In genomic region chr10:77300682-77301081, GRCh38 we compare ENCODE assay signal across 26 cellular contexts.
"Had no signal": no experiment of that assay in that cellular context is flagged by ENCODE, and none has a peak within 500 bp of the region (broad histone marks: within the 10 kb centered on the region; RNA-seq: fewer than 3 reads in every experiment).

No MANE protein-coding gene starts in this region.

- H3K36me3 ChIP-seq: adrenal gland, esophagus squamous epithelium, gastrocnemius medialis, left lung, sigmoid colon, thyroid gland had no signal

- DNase-seq: activated B cell treated with CpG ODN at 0.5 μM for 24 hours; activated CD4-positive, alpha-beta T cell treated with anti-CD3 and anti-CD28 coated beads for 36 hours; activated CD4-positive, alpha-beta T cell treated with anti-CD3 and anti-CD28 coated beads, Interleukin-2, amount 50 U/mL, for 48 hours; activated CD8-positive, alpha-beta memory T cell treated with anti-CD3 and anti-CD28 coated beads, Interleukin-2, amount 50 U/mL, for 48 hours; activated naive CD4-positive, alpha-beta T cell; activated T-cell treated with anti-CD3 and anti-CD28 coated beads, Interleukin-2, amount 50 U/mL, for 4 hours; adrenal gland; cerebellar nuclear complex; cortex of kidney; endodermal cell; esophagus squamous epithelium; gastrocnemius medialis; hippocampal formation; left lung; nephron progenitor cell; nucleus accumbens; retina; sigmoid colon; stimulated activated CD4-positive, alpha-beta T cell treated with anti-CD3 and anti-CD28 coated beads, Interleukin-4, amount 100 ng/mL, for 4 hours; stimulated activated naive CD8-positive, alpha-beta T cell treated with anti-CD3 and anti-CD28 coated beads, Interleukin-15, Interleukin-2, amounts not matched to agents 100 U/mL and 50 U/mL, for 24 hours; T1000; thyroid gland had no signal

- H3K27me3 ChIP-seq: adrenal gland, gastrocnemius medialis, left lung, sigmoid colon, thyroid gland had no signal

- H3K9me3 Mint-ChIP-seq: activated T-cell treated with anti-CD3 and anti-CD28 coated beads, Interleukin-2, amount 50 U/mL, for 4 hours; endodermal cell; nephron progenitor cell had no signal

- ATAC-seq: activated CD4-positive, alpha-beta T cell treated with anti-CD3 and anti-CD28 coated beads for 36 hours; activated T-cell treated with anti-CD3 and anti-CD28 coated beads, Interleukin-2, amount 50 U/mL, for 4 hours; gastrocnemius medialis; left lung had no signal

- H3K4me3 Mint-ChIP-seq: activated B cell treated with CpG ODN at 0.5 μM for 24 hours; activated CD4-positive, alpha-beta T cell treated with anti-CD3 and anti-CD28 coated beads for 36 hours; activated naive CD8-positive, alpha-beta T cell; activated T-cell treated with anti-CD3 and anti-CD28 coated beads, Interleukin-2, amount 50 U/mL, for 4 hours; endodermal cell; nephron progenitor cell; T-helper 1 cell treated with Interleukin-12 subunit alpha and Interleukin-12 subunit beta and Interleukin-4 antibody, amounts not matched to agents 30 μg/mL and 1 μg/mL, for 36 hours had no signal

- H3K4me1 ChIP-seq: adrenal gland, left lung, thyroid gland had no signal

- H3K27ac Mint-ChIP-seq: activated B cell treated with CpG ODN at 0.5 μM for 24 hours; activated CD4-positive, alpha-beta T cell treated with anti-CD3 and anti-CD28 coated beads for 36 hours; activated naive CD8-positive, alpha-beta T cell; activated T-helper 2 cell treated with anti-CD3 and anti-CD28 coated beads, Interferon-gamma antibody, Interleukin-2, Interleukin-4, amounts not matched to agents 10 μg/mL and 5 μg/mL and 100 μg/mL, durations not matched to agents 14 hours and 24 hours and 36 hours; endodermal cell; nephron progenitor cell; progenitor cell of endocrine pancreas; T-helper 1 cell treated with Interleukin-12 subunit alpha and Interleukin-12 subunit beta and Interleukin-4 antibody, amounts not matched to agents 30 μg/mL and 1 μg/mL, for 36 hours had no signal

- H3K9me3 ChIP-seq: adrenal gland, esophagus squamous epithelium, gastrocnemius medialis, left lung, sigmoid colon, thyroid gland had no signal

- H3K27ac ChIP-seq: adrenal gland, esophagus squamous epithelium, gastrocnemius medialis, left lung, thyroid gland had no signal

- H3K4me1 Mint-ChIP-seq: activated B cell treated with CpG ODN at 0.5 μM for 24 hours; activated CD4-positive, alpha-beta T cell treated with anti-CD3 and anti-CD28 coated beads for 36 hours had no signal

- H3K27me3 Mint-ChIP-seq: activated naive CD8-positive, alpha-beta T cell had no signal

- H3K4me3 ChIP-seq: adrenal gland, esophagus squamous epithelium, gastrocnemius medialis, left lung, sigmoid colon, thyroid gland had no signal
